Comparison of ENCODE assay signal across 22 cellular contexts in genomic region chr3:195616681-195617080, GRCh38. TPM values are rescaled to one million over a fixed set of nuclear protein-coding genes. Genes with fewer than 3 reads are reported as not detected.
"Had no signal": no experiment of that assay in that cellular context is flagged by ENCODE, and none has a peak within 500 bp of the region (broad histone marks: within the 10 kb centered on the region; RNA-seq: fewer than 3 reads in every experiment).

No MANE protein-coding gene starts in this region.

- H3K4me3 Mint-ChIP-seq: activated naive CD4-positive, alpha-beta T cell treated with anti-CD3 and anti-CD28 coated beads for 36 hours; activated T-helper 1 cell treated with anti-CD3 and anti-CD28 coated beads, Interleukin-12 subunit alpha, Interleukin-12 subunit beta, Interleukin-2, Interleukin-4 antibody, amounts not matched to agents 30 ng/mL and 10 ng/mL and 1 ng/mL, durations not matched to agents 14 hours and 24 hours and 36 hours; neural crest cell; WTC11 had no signal

- FAIRE-seq: astrocyte, bronchial epithelial cell, pancreas, TTC549 had no signal

- H3K27ac Mint-ChIP-seq: activated naive CD4-positive, alpha-beta T cell treated with anti-CD3 and anti-CD28 coated beads for 36 hours; activated T-helper 1 cell treated with anti-CD3 and anti-CD28 coated beads, Interleukin-12 subunit alpha, Interleukin-12 subunit beta, Interleukin-2, Interleukin-4 antibody, amounts not matched to agents 30 ng/mL and 10 ng/mL and 1 ng/mL, durations not matched to agents 14 hours and 24 hours and 36 hours; WTC11 had no signal

- H3K4me1 ChIP-seq: lower lobe of right lung, pancreas, vagina had no signal

- DNase-seq: activated CD4-positive, alpha-beta T cell treated with anti-CD3 and anti-CD28 coated beads for 4 hours; activated naive CD4-positive, alpha-beta T cell treated with anti-CD3 and anti-CD28 coated beads for 36 hours; dorsolateral prefrontal cortex; hypothalamus; lower lobe of right lung; midbrain; pancreas; stimulated activated CD4-positive, alpha-beta T cell treated with anti-CD3 and anti-CD28 coated beads, Interleukin-15, amount 100 ng/mL, for 24 hours; stimulated activated CD4-positive, alpha-beta T cell treated with anti-CD3 and anti-CD28 coated beads, Interleukin-4, amount 100 ng/mL, for 1 hour; stimulated activated naive CD4-positive, alpha-beta T cell; substantia nigra had no signal

- H3K27ac ChIP-seq: dorsolateral prefrontal cortex, esophagus muscularis mucosa, lower lobe of right lung, pancreas, tibial nerve, vagina had no signal

- H3K9me3 ChIP-seq: esophagus muscularis mucosa, lower lobe of right lung, pancreas, tibial nerve, vagina had no signal

- H3K4me1 Mint-ChIP-seq: neural crest cell, WTC11 had no signal

- ATAC-seq: WTC11 had no signal

- H3K4me3 ChIP-seq: dorsolateral prefrontal cortex, esophagus muscularis mucosa, lower lobe of right lung, pancreas, tibial nerve, vagina had no signal

- H3K9me3 Mint-ChIP-seq: activated naive CD4-positive, alpha-beta T cell treated with anti-CD3 and anti-CD28 coated beads for 36 hours had no signal

- H3K36me3 ChIP-seq: esophagus muscularis mucosa, lower lobe of right lung, pancreas, tibial nerve, vagina had no signal

- H3K27me3 ChIP-seq: dorsolateral prefrontal cortex, pancreas, tibial nerve, vagina had no signal

RNA-seq across cellular contexts. Expression of gene APOD, which starts 32.9 kb away (rescaled TPM):
- total RNA-seq: astrocyte; kidney epithelial cell; T-helper 2 cell treated with Interferon-gamma antibody and Interleukin-4, amounts not matched to agents 100 ng/mL and 5 ng/mL, for 36 hours; WTC11 had no signal
